17 cellular contexts compared by ENCODE assay signal in the genomic region with DNA sequence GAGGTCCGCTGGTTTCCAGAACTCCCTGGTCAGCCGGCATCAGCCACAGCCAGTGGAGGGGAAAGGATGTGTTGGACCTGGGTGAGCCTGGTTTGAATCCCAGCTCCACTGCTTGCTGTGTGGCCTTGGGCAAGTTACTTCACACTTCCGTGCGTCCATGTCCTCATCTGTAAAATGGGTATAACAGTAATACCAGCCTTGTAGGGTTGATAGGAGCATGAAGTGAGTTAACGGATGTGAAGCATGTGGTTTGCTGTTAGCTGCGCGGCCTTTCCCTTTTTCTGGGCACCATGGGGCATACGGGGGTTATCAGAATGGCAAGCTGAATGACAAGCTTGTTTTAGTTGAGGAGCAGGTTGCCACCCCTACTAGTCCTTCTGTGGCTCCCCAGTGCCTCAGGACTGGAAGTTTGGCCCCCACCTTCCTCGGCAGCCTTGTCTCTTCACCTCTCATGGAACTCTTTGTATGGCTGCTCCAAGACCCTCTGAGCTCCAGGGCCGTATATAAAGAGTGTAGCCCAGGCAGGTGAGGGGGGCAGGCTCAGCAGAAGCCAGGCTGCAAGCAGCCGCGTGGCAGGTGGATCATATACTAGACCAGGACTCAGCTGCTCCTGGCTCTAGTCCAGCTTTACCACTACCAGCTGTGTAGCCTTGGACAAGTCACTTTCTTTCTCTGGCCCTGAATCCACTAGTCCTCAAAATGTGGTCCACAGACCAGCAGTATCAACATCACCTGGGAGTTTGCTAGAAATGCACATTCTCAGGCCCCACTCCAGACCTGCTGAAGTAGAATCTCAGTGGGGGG.
"Had no signal": no experiment of that assay in that cellular context is flagged by ENCODE, and none has a peak within 500 bp of the region (broad histone marks: within the 10 kb centered on the region; RNA-seq: fewer than 3 reads in every experiment).

No MANE protein-coding gene starts in this region.

- H3K27ac ChIP-seq: coronary artery, esophagus muscularis mucosa, neutrophil, pancreas, spleen, thoracic aorta, upper lobe of left lung had no signal

- H3K4me1 ChIP-seq: esophagus muscularis mucosa, pancreas, spleen, upper lobe of left lung had no signal

- H3K27me3 ChIP-seq: neutrophil, pancreas, upper lobe of left lung had no signal

- H3K4me3 ChIP-seq: coronary artery, esophagus muscularis mucosa, mucosa of descending colon, pancreas, spleen, thoracic aorta, upper lobe of left lung had no signal

- H3K36me3 ChIP-seq: esophagus muscularis mucosa, neutrophil, pancreas, spleen, thoracic aorta, upper lobe of left lung had no signal

- DNase-seq: activated CD4-positive, alpha-beta T cell treated with anti-CD3 and anti-CD28 coated beads, Interleukin-2, amount 10 ng/mL, durations not matched to agents 24 days and 14 days; activated CD4-positive, CD25-positive, alpha-beta regulatory T cell; activated CD8-positive, alpha-beta memory T cell treated with anti-CD3 and anti-CD28 coated beads, Interleukin-2, amount 50 U/mL, for 4 hours; activated naive CD4-positive, alpha-beta T cell treated with anti-CD3 and anti-CD28 coated beads for 36 hours; activated naive CD8-positive, alpha-beta T cell treated with anti-CD3 and anti-CD28 coated beads, Interleukin-2, amount 50 U/mL, for 24 hours; activated T-cell treated with anti-CD3 and anti-CD28 coated beads, Interleukin-2, amount 50 U/mL, for 4 hours; immature natural killer cell; mucosa of descending colon; naive thymus-derived CD8-positive, alpha-beta T cell; spleen; stimulated activated naive B cell treated with anti-CD40 and anti-IgM and Interleukin-4, amounts not matched to agents 10 μg/mL and 1 μg/mL and 100 μg/mL, for 72 hours had no signal

- H3K9me3 ChIP-seq: esophagus muscularis mucosa, mucosa of descending colon, neutrophil, pancreas, spleen, thoracic aorta, upper lobe of left lung had no signal
